ENCODE assay signal across 1 cellular context in the genomic region with DNA sequence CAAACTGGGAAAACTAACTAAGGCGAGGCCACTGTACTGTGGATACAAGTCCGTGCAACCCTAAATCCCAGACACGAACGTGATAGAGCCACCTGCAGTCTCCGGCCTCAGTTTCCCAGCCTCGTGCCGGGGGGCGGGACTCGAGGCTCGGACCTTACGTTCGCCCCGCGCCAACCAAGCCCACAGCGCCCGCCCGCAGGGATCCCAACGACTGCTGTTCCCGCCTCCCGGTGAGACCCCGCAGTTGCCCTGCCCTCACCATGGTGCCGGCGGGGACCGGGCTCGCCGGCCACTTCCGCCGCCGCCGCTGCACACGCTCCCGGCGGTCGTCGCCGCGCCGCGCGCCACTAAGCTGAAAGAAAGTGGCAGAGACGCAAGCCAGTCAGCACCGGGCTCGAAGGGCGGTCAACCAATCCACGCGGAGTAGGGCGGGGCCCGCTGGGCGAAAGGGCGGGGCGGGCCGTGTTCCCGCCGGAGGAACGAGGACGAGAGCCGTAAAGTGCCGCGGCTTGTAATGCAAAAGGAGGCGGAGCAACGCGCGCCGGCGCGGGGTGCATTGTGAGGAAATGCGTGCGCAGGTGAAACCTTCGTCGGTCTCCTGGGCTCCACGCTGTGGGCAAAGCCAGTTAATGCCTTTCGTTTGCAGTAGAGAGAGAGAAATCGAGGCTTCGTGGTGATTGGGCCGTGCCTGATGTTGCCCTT.
TF ChIP-seq lines count a peak whose summit lies in the region.

LSM4 (minus strand) TSS at position 318 of the 702 bp plus-strand sequence; CDS start at position 262, 56 bp downstream.

TF ChIP-seq in HepG2, 621 proteins besides CTCF, POLR2A, EP300 and RAD21 (continued from another document and continues in another):
- TF ChIP-seq ZNF318 (CRISPR knock-in tag; IDR thresholded peaks at IDR 0.05) (0 out of 2 replicates have a peak, but pooled peaks have one; percentile 35), ZMYM4 (CRISPR knock-in tag; IDR thresholded peaks at IDR 0.05) (no peak), NKX3-1 (CRISPR knock-in tag; IDR thresholded peaks at IDR 0.05) (peak; percentile 64; the same call in 1 of the 2 replicates), ZNF180 (CRISPR knock-in tag; IDR thresholded peaks at IDR 0.05; ENCODE audit: borderline replicate concordance, low read depth) (no peak), KMT2B (CRISPR knock-in tag; IDR thresholded peaks at IDR 0.05) (peak; percentile 37; the same call in 1 of the 2 replicates), ZC3H13 (CRISPR knock-in tag; IDR thresholded peaks at IDR 0.05) (no peak; the same call in none of the 2 replicates), HMG20B (CRISPR knock-in tag; conservative IDR thresholded peaks at IDR 0.05) (no peak), KMT2A (CRISPR knock-in tag; IDR thresholded peaks at IDR 0.05) (no peak), RFX3 (CRISPR knock-in tag; IDR thresholded peaks at IDR 0.05) (no peak), HNRNPUL1 (IDR thresholded peaks at IDR 0.05; ENCODE audit: low read depth, low read length) (no peak), TEAD2 (CRISPR knock-in tag; IDR thresholded peaks at IDR 0.05) (no peak), BHLHE40 (IDR thresholded peaks at IDR 0.05; ENCODE audit: low read length) (0 out of 2 replicates have a peak, but pooled peaks have one; percentile 17), MATR3 (CRISPR knock-in tag; IDR thresholded peaks at IDR 0.05) (no peak), ZNF605 (CRISPR knock-in tag; IDR thresholded peaks at IDR 0.05) (no peak), NCOR1 (IDR thresholded peaks at IDR 0.05; ENCODE audit: borderline replicate concordance, low read length) (no peak; the same call in 1 of the 2 replicates), SMAD3 (CRISPR knock-in tag; IDR thresholded peaks at IDR 0.05) (peak; percentile 28; the same call in 1 of the 2 replicates), ARID2 (CRISPR knock-in tag; IDR thresholded peaks at IDR 0.05; ENCODE audit: borderline replicate concordance) (no peak), TP53 (CRISPR knock-in tag; conservative IDR thresholded peaks at IDR 0.05) (0 out of 2 replicates have a peak, but pooled peaks have one; percentile 20), ATF7 (IDR thresholded peaks at IDR 0.05) (no peak), ATF7 (CRISPR knock-in tag; IDR thresholded peaks at IDR 0.05) (no peak; the same call in 1 of the 2 replicates), NR2F6 (IDR thresholded peaks at IDR 0.05) (no peak), NR2F6 (CRISPR knock-in tag; IDR thresholded peaks at IDR 0.05) (peak; percentile 37; the same call in 1 of the 2 replicates), ZBTB8A (CRISPR knock-in tag; IDR thresholded peaks at IDR 0.05; ENCODE audit: borderline replicate concordance, low read depth) (no peak), JUNB (CRISPR knock-in tag; IDR thresholded peaks at IDR 0.05; ENCODE audit: borderline replicate concordance) (no peak), ZNF709 (CRISPR knock-in tag; IDR thresholded peaks at IDR 0.05) (0 out of 2 replicates have a peak, but pooled peaks have one; percentile 84), REL (CRISPR knock-in tag; conservative IDR thresholded peaks at IDR 0.05) (peak; percentile 83), ZNF576 (CRISPR knock-in tag; IDR thresholded peaks at IDR 0.05) (no peak), RELA (CRISPR knock-in tag; IDR thresholded peaks at IDR 0.05) (no peak; the same call in 1 of the 2 replicates), ZNF207 (IDR thresholded peaks at IDR 0.05; ENCODE audit: borderline replicate concordance) (no peak), ZBTB7B (CRISPR knock-in tag; IDR thresholded peaks at IDR 0.05) (no peak), REXO4 (CRISPR knock-in tag; IDR thresholded peaks at IDR 0.05; ENCODE audit: borderline replicate concordance) (0 out of 2 replicates have a peak, but pooled peaks have one; percentile 53), AKAP8 (CRISPR knock-in tag; IDR thresholded peaks at IDR 0.05) (no peak), ZNF615 (CRISPR knock-in tag; IDR thresholded peaks at IDR 0.05; ENCODE audit: borderline replicate concordance) (no peak), HOXA7 (CRISPR knock-in tag; IDR thresholded peaks at IDR 0.05) (no peak), ZNF205 (CRISPR knock-in tag; IDR thresholded peaks at IDR 0.05) (no peak; the same call in 1 of the 2 replicates), ATF1 (CRISPR knock-in tag; IDR thresholded peaks at IDR 0.05) (no peak), ZNF674 (CRISPR knock-in tag; IDR thresholded peaks at IDR 0.05; ENCODE audit: low read depth) (no peak), HINFP (CRISPR knock-in tag; IDR thresholded peaks at IDR 0.05; ENCODE audit: low read depth) (no peak), ZFYVE20 (CRISPR knock-in tag; IDR thresholded peaks at IDR 0.05; ENCODE audit: borderline replicate concordance, low read depth) (no peak), ZBTB20 (CRISPR knock-in tag; IDR thresholded peaks at IDR 0.05; ENCODE audit: borderline replicate concordance, low read depth) (no peak; the same call in 1 of the 2 replicates), SSRP1 (CRISPR knock-in tag; IDR thresholded peaks at IDR 0.05) (no peak), ZNF7 (CRISPR knock-in tag; IDR thresholded peaks at IDR 0.05) (no peak), RFX1 (IDR thresholded peaks at IDR 0.05) (no peak)
- TF ChIP-seq, protein P1, sequence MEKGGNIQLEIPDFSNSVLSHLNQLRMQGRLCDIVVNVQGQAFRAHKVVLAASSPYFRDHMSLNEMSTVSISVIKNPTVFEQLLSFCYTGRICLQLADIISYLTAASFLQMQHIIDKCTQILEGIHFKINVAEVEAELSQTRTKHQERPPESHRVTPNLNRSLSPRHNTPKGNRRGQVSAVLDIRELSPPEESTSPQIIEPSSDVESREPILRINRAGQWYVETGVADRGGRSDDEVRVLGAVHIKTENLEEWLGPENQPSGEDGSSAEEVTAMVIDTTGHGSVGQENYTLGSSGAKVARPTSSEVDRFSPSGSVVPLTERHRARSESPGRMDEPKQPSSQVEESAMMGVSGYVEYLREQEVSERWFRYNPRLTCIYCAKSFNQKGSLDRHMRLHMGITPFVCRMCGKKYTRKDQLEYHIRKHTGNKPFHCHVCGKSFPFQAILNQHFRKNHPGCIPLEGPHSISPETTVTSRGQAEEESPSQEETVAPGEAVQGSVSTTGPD (CRISPR knock-in tag; IDR thresholded peaks at IDR 0.05), result no peak
- TF ChIP-seq, protein P2, sequence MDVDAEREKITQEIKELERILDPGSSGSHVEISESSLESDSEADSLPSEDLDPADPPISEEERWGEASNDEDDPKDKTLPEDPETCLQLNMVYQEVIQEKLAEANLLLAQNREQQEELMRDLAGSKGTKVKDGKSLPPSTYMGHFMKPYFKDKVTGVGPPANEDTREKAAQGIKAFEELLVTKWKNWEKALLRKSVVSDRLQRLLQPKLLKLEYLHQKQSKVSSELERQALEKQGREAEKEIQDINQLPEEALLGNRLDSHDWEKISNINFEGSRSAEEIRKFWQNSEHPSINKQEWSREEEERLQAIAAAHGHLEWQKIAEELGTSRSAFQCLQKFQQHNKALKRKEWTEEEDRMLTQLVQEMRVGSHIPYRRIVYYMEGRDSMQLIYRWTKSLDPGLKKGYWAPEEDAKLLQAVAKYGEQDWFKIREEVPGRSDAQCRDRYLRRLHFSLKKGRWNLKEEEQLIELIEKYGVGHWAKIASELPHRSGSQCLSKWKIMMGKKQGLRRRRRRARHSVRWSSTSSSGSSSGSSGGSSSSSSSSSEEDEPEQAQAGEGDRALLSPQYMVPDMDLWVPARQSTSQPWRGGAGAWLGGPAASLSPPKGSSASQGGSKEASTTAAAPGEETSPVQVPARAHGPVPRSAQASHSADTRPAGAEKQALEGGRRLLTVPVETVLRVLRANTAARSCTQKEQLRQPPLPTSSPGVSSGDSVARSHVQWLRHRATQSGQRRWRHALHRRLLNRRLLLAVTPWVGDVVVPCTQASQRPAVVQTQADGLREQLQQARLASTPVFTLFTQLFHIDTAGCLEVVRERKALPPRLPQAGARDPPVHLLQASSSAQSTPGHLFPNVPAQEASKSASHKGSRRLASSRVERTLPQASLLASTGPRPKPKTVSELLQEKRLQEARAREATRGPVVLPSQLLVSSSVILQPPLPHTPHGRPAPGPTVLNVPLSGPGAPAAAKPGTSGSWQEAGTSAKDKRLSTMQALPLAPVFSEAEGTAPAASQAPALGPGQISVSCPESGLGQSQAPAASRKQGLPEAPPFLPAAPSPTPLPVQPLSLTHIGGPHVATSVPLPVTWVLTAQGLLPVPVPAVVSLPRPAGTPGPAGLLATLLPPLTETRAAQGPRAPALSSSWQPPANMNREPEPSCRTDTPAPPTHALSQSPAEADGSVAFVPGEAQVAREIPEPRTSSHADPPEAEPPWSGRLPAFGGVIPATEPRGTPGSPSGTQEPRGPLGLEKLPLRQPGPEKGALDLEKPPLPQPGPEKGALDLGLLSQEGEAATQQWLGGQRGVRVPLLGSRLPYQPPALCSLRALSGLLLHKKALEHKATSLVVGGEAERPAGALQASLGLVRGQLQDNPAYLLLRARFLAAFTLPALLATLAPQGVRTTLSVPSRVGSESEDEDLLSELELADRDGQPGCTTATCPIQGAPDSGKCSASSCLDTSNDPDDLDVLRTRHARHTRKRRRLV (CRISPR knock-in tag; IDR thresholded peaks at IDR 0.05), result no peak
- TF ChIP-seq, protein P3, sequence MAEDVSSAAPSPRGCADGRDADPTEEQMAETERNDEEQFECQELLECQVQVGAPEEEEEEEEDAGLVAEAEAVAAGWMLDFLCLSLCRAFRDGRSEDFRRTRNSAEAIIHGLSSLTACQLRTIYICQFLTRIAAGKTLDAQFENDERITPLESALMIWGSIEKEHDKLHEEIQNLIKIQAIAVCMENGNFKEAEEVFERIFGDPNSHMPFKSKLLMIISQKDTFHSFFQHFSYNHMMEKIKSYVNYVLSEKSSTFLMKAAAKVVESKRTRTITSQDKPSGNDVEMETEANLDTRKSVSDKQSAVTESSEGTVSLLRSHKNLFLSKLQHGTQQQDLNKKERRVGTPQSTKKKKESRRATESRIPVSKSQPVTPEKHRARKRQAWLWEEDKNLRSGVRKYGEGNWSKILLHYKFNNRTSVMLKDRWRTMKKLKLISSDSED (CRISPR knock-in tag; IDR thresholded peaks at IDR 0.05), result no peak
